ENCODE assay signal across 8 cellular contexts in genomic region chr17:19867094-19867653, GRCh38.
DNase-seq lines count a peak whose midpoint lies in the region; ATAC-seq and TF ChIP-seq lines count a peak whose summit lies in the region.

No MANE protein-coding gene starts in this region.

- peak; percentile 62 for ATAC-seq in GM19035 (IDR thresholded peaks at IDR 0.05; ENCODE audit: unreplicated experiment)
- no peak for ATAC-seq in GM19463 (IDR thresholded peaks at IDR 0.05; ENCODE audit: unreplicated experiment)

- DNase-seq in AG08395 (ENCODE audit: low spot score) (peak; percentile 77), T-helper 22 cell (ENCODE audit: low read depth) (peak; percentile 12), brain microvascular endothelial cell (peak; percentile 29), iPS DF 4.7 (ENCODE audit: extremely low read depth, low spot score) (peak; percentile 14)

- H3K27me3 ChIP-seq in brain microvascular endothelial cell (replicated peaks): no peaks in the 10 kb centered on the region
- H3K27me3 ChIP-seq in rectal smooth muscle tissue (ENCODE audit: control insufficient read depth, insufficient read depth, low read length): no peaks in the 10 kb centered on the region

- in situ Hi-C loops in brain microvascular endothelial cell (cut with HindIII; ENCODE audit: low pct_ligation_motif_present, low sequenced_read_pairs): no loop called here

- peak overlapping the region; percentile 34 for H3K27ac ChIP-seq in brain microvascular endothelial cell
- H3K27ac ChIP-seq in rectal smooth muscle tissue (ENCODE audit: low read depth, low read length): peak overlapping the region; percentile 86

- no peaks in the 10 kb centered on the region for H3K36me3 ChIP-seq in brain microvascular endothelial cell (replicated peaks)
- H3K36me3 ChIP-seq in rectal smooth muscle tissue (ENCODE audit: control insufficient read depth, insufficient read depth, low read length): no peaks in the 10 kb centered on the region

- TF ChIP-seq CTCF in LNCAP (IDR thresholded peaks at IDR 0.05): peak; percentile 23; the same call in 1 of the 2 replicates
- TF ChIP-seq CTCF in brain microvascular endothelial cell (IDR thresholded peaks at IDR 0.05; ENCODE audit: low read depth, low read length, missing control alignments): peak; percentile 66

- H3K4me1 ChIP-seq in rectal smooth muscle tissue (ENCODE audit: control insufficient read depth, insufficient read depth, low read length): no peaks in the 10 kb centered on the region

- H3K4me3 ChIP-seq in brain microvascular endothelial cell (ENCODE audit: low read depth, low read length) (peak overlapping the region; percentile 73), rectal smooth muscle tissue (ENCODE audit: low read length) (peak overlapping the region; percentile 67)

- H3K9ac ChIP-seq in rectal smooth muscle tissue (ENCODE audit: low read length): peak overlapping the region; percentile 73

Comparison
In these comparisons a context has a peak if more than half of its experiments do, and no peak if none do; other contexts are left out.
1. DNase-seq: peak in every context shown above with its lines; median percentile 77 in AG08395; 29 in brain microvascular endothelial cell; 14 in iPS DF 4.7; 12 in T-helper 22 cell.